Comparison of ENCODE assay signal across 1 cellular context in the genomic region with DNA sequence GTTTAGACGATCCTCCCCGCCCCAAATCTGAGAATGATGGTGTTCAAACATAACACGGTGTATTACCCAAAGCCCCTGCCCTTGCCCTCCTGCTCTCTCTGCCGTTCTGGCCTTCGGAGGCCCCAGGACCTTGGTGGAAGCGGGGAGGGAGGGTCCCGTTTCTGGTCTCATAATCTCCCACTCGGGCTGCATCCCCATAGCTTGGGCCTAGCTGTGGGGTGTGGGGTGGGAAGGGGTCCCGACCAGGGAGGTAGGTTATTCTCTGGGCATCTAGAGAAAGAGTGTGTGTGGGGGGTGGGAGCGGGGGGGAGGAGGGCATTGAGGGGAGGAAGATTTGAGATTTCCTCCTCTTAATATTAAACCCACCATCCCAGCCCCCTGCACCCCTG.
TF ChIP-seq lines count a peak whose summit lies in the region.

No MANE protein-coding gene starts in this region.

TF ChIP-seq in GM23338, 12 proteins besides CTCF, POLR2A, EP300 and RAD21 (continued from another document):
- TF ChIP-seq, protein P1, sequence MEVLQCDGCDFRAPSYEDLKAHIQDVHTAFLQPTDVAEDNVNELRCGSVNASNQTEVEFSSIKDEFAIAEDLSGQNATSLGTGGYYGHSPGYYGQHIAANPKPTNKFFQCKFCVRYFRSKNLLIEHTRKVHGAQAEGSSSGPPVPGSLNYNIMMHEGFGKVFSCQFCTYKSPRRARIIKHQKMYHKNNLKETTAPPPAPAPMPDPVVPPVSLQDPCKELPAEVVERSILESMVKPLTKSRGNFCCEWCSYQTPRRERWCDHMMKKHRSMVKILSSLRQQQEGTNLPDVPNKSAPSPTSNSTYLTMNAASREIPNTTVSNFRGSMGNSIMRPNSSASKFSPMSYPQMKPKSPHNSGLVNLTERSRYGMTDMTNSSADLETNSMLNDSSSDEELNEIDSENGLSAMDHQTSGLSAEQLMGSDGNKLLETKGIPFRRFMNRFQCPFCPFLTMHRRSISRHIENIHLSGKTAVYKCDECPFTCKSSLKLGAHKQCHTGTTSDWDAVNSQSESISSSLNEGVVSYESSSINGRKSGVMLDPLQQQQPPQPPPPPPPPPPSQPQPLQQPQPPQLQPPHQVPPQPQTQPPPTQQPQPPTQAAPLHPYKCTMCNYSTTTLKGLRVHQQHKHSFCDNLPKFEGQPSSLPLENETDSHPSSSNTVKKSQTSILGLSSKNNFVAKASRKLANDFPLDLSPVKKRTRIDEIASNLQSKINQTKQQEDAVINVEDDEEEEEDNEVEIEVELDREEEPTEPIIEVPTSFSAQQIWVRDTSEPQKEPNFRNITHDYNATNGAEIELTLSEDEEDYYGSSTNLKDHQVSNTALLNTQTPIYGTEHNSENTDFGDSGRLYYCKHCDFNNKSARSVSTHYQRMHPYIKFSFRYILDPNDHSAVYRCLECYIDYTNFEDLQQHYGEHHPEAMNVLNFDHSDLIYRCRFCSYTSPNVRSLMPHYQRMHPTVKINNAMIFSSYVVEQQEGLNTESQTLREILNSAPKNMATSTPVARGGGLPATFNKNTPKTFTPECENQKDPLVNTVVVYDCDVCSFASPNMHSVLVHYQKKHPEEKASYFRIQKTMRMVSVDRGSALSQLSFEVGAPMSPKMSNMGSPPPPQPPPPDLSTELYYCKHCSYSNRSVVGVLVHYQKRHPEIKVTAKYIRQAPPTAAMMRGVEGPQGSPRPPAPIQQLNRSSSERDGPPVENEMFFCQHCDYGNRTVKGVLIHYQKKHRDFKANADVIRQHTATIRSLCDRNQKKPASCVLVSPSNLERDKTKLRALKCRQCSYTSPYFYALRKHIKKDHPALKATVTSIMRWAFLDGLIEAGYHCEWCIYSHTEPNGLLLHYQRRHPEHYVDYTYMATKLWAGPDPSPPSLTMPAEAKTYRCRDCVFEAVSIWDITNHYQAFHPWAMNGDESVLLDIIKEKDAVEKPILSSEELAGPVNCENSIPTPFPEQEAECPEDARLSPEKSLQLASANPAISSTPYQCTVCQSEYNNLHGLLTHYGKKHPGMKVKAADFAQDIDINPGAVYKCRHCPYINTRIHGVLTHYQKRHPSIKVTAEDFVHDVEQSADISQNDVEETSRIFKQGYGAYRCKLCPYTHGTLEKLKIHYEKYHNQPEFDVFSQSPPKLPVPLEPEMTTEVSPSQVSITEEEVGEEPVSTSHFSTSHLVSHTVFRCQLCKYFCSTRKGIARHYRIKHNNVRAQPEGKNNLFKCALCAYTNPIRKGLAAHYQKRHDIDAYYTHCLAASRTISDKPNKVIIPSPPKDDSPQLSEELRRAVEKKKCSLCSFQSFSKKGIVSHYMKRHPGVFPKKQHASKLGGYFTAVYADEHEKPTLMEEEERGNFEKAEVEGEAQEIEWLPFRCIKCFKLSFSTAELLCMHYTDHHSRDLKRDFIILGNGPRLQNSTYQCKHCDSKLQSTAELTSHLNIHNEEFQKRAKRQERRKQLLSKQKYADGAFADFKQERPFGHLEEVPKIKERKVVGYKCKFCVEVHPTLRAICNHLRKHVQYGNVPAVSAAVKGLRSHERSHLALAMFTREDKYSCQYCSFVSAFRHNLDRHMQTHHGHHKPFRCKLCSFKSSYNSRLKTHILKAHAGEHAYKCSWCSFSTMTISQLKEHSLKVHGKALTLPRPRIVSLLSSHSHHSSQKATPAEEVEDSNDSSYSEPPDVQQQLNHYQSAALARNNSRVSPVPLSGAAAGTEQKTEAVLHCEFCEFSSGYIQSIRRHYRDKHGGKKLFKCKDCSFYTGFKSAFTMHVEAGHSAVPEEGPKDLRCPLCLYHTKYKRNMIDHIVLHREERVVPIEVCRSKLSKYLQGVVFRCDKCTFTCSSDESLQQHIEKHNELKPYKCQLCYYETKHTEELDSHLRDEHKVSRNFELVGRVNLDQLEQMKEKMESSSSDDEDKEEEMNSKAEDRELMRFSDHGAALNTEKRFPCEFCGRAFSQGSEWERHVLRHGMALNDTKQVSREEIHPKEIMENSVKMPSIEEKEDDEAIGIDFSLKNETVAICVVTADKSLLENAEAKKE (CRISPR knock-in tag; IDR thresholded peaks at IDR 0.05): no peak
